8 cellular contexts compared by ENCODE assay signal in the genomic region with DNA sequence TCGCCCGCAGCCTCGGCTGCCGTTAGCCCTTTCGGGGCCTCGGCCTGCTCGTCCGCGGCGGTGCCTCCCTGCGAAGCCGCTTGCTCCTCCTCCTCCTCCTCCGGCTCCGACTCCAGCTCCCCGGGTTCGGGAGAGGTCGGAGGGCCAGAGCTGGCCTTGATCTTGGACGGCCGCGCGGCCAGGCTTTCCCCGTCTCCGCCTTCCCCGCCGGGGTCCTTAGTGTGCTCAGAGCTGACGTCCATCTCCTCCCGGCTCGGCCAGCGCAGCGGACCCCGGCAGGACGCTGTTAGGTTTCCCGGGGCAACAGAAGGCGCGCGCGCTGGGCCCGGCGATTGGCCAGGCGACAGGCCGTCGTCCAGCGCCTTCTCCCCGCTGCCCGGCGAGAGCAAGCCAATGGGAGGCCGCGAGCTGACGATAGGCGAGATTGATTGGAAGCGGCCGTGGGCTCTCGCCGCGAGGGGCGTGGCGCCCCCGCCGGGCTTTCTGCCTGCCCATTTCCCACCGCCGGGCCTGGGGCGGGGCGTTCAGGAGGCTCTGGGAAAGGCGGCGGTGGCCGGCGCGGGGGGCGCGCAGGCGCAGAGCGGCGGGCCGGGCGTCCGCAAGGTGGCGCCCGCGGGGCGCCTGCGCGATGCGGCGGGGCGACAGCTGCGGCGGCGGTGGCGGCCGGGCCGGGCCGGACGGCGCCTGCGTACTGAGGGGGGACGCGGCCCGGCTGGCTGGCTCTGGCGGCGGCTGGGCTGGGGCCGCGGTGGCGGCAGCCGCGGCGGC. TPM values are rescaled to one million over a fixed set of nuclear protein-coding genes. Genes with fewer than 3 reads are reported as not detected.
A peak's percentile ranks its signal among the peaks of the same experiment; 100 is the strongest.
DNase-seq lines count a peak whose midpoint lies in the region; ATAC-seq lines count a peak whose summit lies in the region.

A gene with protein sequence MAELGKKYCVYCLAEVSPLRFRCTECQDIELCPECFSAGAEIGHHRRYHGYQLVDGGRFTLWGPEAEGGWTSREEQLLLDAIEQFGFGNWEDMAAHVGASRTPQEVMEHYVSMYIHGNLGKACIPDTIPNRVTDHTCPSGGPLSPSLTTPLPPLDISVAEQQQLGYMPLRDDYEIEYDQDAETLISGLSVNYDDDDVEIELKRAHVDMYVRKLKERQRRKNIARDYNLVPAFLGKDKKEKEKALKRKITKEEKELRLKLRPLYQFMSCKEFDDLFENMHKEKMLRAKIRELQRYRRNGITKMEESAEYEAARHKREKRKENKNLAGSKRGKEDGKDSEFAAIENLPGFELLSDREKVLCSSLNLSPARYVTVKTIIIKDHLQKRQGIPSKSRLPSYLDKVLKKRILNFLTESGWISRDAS (plus strand): TSS at position 676 of the 768 bp plus-strand sequence. CDS start 208 bp downstream, outside the sequence.

- peak within 1 kb of the TSS; percentile 88 for H3K27ac ChIP-seq in GM23248

- no peaks in the 10 kb centered on the region for H3K9me3 Mint-ChIP-seq in activated T-helper 1 cell treated with anti-CD3 and anti-CD28 coated beads, Interleukin-12 subunit alpha, Interleukin-12 subunit beta, Interleukin-2, Interleukin-4 antibody, amounts not matched to agents 30 ng/mL and 10 ng/mL and 1 ng/mL, durations not matched to agents 14 hours and 24 hours and 36 hours
- no peaks in the 10 kb centered on the region for H3K9me3 Mint-ChIP-seq in naive B cell
- H3K9me3 Mint-ChIP-seq in stimulated activated memory B cell treated with anti-CD40 and anti-IgM and Interleukin-4, amounts not matched to agents 10 μg/mL and 1 μg/mL and 100 μg/mL, for 72 hours = no peaks in the 10 kb centered on the region

- H3K4me1 Mint-ChIP-seq in activated T-helper 1 cell treated with anti-CD3 and anti-CD28 coated beads, Interleukin-12 subunit alpha, Interleukin-12 subunit beta, Interleukin-2, Interleukin-4 antibody, amounts not matched to agents 30 ng/mL and 10 ng/mL and 1 ng/mL, durations not matched to agents 14 hours and 24 hours and 36 hours (ENCODE audit: low read depth) = peaks cover 48% of the 10 kb centered on the region
- peaks cover 43 to 58% (median 50%) of the 10 kb centered on the region in 3 donors for H3K4me1 Mint-ChIP-seq in naive B cell
- peaks cover 57% of the 10 kb centered on the region for H3K4me1 Mint-ChIP-seq in stimulated activated memory B cell treated with anti-CD40 and anti-IgM and Interleukin-4, amounts not matched to agents 10 μg/mL and 1 μg/mL and 100 μg/mL, for 72 hours

- H3K4me3 Mint-ChIP-seq in activated T-helper 1 cell treated with anti-CD3 and anti-CD28 coated beads, Interleukin-12 subunit alpha, Interleukin-12 subunit beta, Interleukin-2, Interleukin-4 antibody, amounts not matched to agents 30 ng/mL and 10 ng/mL and 1 ng/mL, durations not matched to agents 14 hours and 24 hours and 36 hours = peak within 1 kb of the TSS; percentile 95
- peak within 1 kb of the TSS; percentile 85 to 96 (median 93) for H3K4me3 Mint-ChIP-seq in naive B cell
- H3K4me3 Mint-ChIP-seq in stimulated activated memory B cell treated with anti-CD40 and anti-IgM and Interleukin-4, amounts not matched to agents 10 μg/mL and 1 μg/mL and 100 μg/mL, for 72 hours = peak within 1 kb of the TSS; percentile 96

- peak; percentile 99 for DNase-seq in Daoy (ENCODE audit: low read depth)
- DNase-seq in GM23248 = peak; percentile 100
- DNase-seq in Kasumi-1 (lab: John Stamatoyannopoulos, UW) = peak; percentile 95
- peak; percentile 98 for DNase-seq in RKO (ENCODE audit: low spot score)
- DNase-seq in activated T-helper 1 cell treated with anti-CD3 and anti-CD28 coated beads, Interleukin-12 subunit alpha, Interleukin-12 subunit beta, Interleukin-2, Interleukin-4 antibody, amounts not matched to agents 30 ng/mL and 10 ng/mL and 1 ng/mL, durations not matched to agents 14 hours and 24 hours and 36 hours (ENCODE audit: low spot score) = peak; percentile 93
- DNase-seq in fibroblast of gingiva (ENCODE audit: low read depth) = peak; percentile 98
- peak; percentile 94 for DNase-seq in naive B cell

- peak within 1 kb of the TSS; percentile 89 for H3K9ac ChIP-seq in GM23248

- no peaks in the 10 kb centered on the region for H3K9me3 ChIP-seq in GM23248 (ENCODE audit: low read depth)

- H2AFZ ChIP-seq in GM23248 = peak within 1 kb of the TSS; percentile 85

- ATAC-seq in naive B cell (ENCODE audit: low read depth in 2 of 2) = peak; percentile 71 to 76
- ATAC-seq in stimulated activated memory B cell treated with anti-CD40 and anti-IgM and Interleukin-4, amounts not matched to agents 10 μg/mL and 1 μg/mL and 100 μg/mL, for 72 hours = peak; percentile 96

- WGBS in GM23248 (ENCODE audit: low coverage in 1 of 2, low lambda C conversion rate in 2 of 2, missing lambda C conversion rate in 2 of 2), 2 experiments = 1 to 2% methylated on average over 60 to 69 of the region's 106 CpGs

- H3K4me1 ChIP-seq in GM23248 (ENCODE audit: insufficient read depth) = peaks cover 32% of the 10 kb centered on the region

- H3K36me3 ChIP-seq in GM23248 (ENCODE audit: low read depth) = no peaks in the 10 kb centered on the region

- H3K27ac Mint-ChIP-seq in activated T-helper 1 cell treated with anti-CD3 and anti-CD28 coated beads, Interleukin-12 subunit alpha, Interleukin-12 subunit beta, Interleukin-2, Interleukin-4 antibody, amounts not matched to agents 30 ng/mL and 10 ng/mL and 1 ng/mL, durations not matched to agents 14 hours and 24 hours and 36 hours = peak within 1 kb of the TSS; percentile 86
- H3K27ac Mint-ChIP-seq in naive B cell = peak within 1 kb of the TSS in 5 of 6 donors; percentile 60 to 94 (median 88)
- peak within 1 kb of the TSS; percentile 73 for H3K27ac Mint-ChIP-seq in stimulated activated memory B cell treated with anti-CD40 and anti-IgM and Interleukin-4, amounts not matched to agents 10 μg/mL and 1 μg/mL and 100 μg/mL, for 72 hours

- H3K36me3 Mint-ChIP-seq in activated T-helper 1 cell treated with anti-CD3 and anti-CD28 coated beads, Interleukin-12 subunit alpha, Interleukin-12 subunit beta, Interleukin-2, Interleukin-4 antibody, amounts not matched to agents 30 ng/mL and 10 ng/mL and 1 ng/mL, durations not matched to agents 14 hours and 24 hours and 36 hours (ENCODE audit: low read depth) = peaks cover 6% of the 10 kb centered on the region
- no peaks in the 10 kb centered on the region for H3K36me3 Mint-ChIP-seq in naive B cell
- peaks cover 11% of the 10 kb centered on the region for H3K36me3 Mint-ChIP-seq in stimulated activated memory B cell treated with anti-CD40 and anti-IgM and Interleukin-4, amounts not matched to agents 10 μg/mL and 1 μg/mL and 100 μg/mL, for 72 hours

- in situ Hi-C loops in GM23248 (cut with MboI) = no loop called here

- peaks cover 8% of the 10 kb centered on the region for H3K27me3 Mint-ChIP-seq in activated T-helper 1 cell treated with anti-CD3 and anti-CD28 coated beads, Interleukin-12 subunit alpha, Interleukin-12 subunit beta, Interleukin-2, Interleukin-4 antibody, amounts not matched to agents 30 ng/mL and 10 ng/mL and 1 ng/mL, durations not matched to agents 14 hours and 24 hours and 36 hours (ENCODE audit: insufficient read depth)
- no peaks in the 10 kb centered on the region for H3K27me3 Mint-ChIP-seq in naive B cell
- no peaks in the 10 kb centered on the region for H3K27me3 Mint-ChIP-seq in stimulated activated memory B cell treated with anti-CD40 and anti-IgM and Interleukin-4, amounts not matched to agents 10 μg/mL and 1 μg/mL and 100 μg/mL, for 72 hours

- no peaks in the 10 kb centered on the region for H3K27me3 ChIP-seq in GM23248 (replicated peaks; ENCODE audit: insufficient read depth)

- peaks cover 59% of the 10 kb centered on the region for H3K79me2 ChIP-seq in GM23248 (ENCODE audit: insufficient read depth)

- peaks cover 38% of the 10 kb centered on the region for H3F3A ChIP-seq in GM23248 (ENCODE audit: insufficient read depth)

- H4K20me1 ChIP-seq in GM23248 (ENCODE audit: insufficient read depth) = peaks cover 7% of the 10 kb centered on the region; the same call in 1 of the 2 replicates

- H3K4me2 ChIP-seq in GM23248 (ENCODE audit: unreplicated experiment) = peak within 1 kb of the TSS; percentile 93

- H3K9me2 ChIP-seq in GM23248 (ENCODE audit: insufficient read depth) = no peaks in the 10 kb centered on the region

- intact Hi-C loops in activated T-helper 1 cell treated with anti-CD3 and anti-CD28 coated beads, Interleukin-12 subunit alpha, Interleukin-12 subunit beta, Interleukin-2, Interleukin-4 antibody, amounts not matched to agents 30 ng/mL and 10 ng/mL and 1 ng/mL, durations not matched to agents 14 hours and 24 hours and 36 hours (cut with micrococcal nuclease) = loop anchor here (1.0 kb wide), 7 partner anchors 25 to 403 kb away; a partner anchor contains a TSS

- H3K4me3 ChIP-seq in GM23248 = peak within 1 kb of the TSS; percentile 84

RNA-seq across cellular contexts. Expression of the gene that starts here (rescaled TPM):
- 7.3 and 9.6 TPM in 2 replicates for total RNA-seq in Daoy (2014; rRNA removed; shearing (Covaris generic))
- total RNA-seq in GM23248 (2014; rRNA removed; shearing (Covaris generic)) = 14.8 and 15.7 TPM in 2 replicates
- 2.2 and 2.4 TPM in 2 replicates for polyA plus RNA-seq in GM23248 (2016; fragmentation: Nextera tagmentation; extraction: Ambion mirVana)
- 15.2 and 16.8 TPM in 2 replicates for total RNA-seq in activated T-helper 1 cell treated with anti-CD3 and anti-CD28 coated beads, Interleukin-12 subunit alpha, Interleukin-12 subunit beta, Interleukin-2, Interleukin-4 antibody, amounts not matched to agents 30 ng/mL and 10 ng/mL and 1 ng/mL, durations not matched to agents 14 hours and 24 hours and 36 hours
- polyA plus RNA-seq in naive B cell (ENCODE audit: low read depth in 6 of 6) = 1 to 10 TPM; 4.2 to 6.3 (median 5.1) TPM

Comparison
In these comparisons a context has a peak if more than half of its experiments do, and no peak if none do; other contexts are left out.
1. Peak in every context shown above with its lines: DNase-seq, ATAC-seq, H3K4me3 ChIP-seq and H3K27ac ChIP-seq.